In the genomic region with DNA sequence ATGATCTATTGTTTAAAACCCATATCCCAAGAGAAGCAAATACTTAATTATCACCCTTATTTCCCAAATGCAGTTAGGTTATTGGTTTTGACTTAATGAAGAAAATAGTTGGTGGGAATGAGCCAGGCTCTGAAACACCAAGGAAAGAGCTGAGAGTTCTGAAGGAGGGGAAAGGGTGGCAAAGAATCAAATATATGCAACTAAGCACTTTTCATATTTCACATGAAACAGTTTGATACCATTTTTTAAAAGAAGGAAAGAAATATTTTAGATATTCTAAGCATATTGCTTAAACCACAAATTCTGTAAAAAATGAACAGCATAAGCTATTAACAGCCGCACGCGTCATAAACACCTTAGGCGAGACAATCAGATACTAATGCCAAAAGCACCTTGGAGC, we compare ENCODE assay signal across 7 cellular contexts.
"Had no signal": no experiment of that assay in that cellular context is flagged by ENCODE, and none has a peak within 500 bp of the region (broad histone marks: within the 10 kb centered on the region; RNA-seq: fewer than 3 reads in every experiment).

No MANE protein-coding gene starts in this region.

- FAIRE-seq: H1, H54 had no signal

- H3K4me3 ChIP-seq: GM23338 had no signal

- H3K27ac ChIP-seq: HL-60 had no signal

- ATAC-seq: GM23338 had no signal

- DNase-seq: H9, HCEC 1CT, KG1 had no signal
